ENCODE assay signal across 2 cellular contexts in genomic region chr5:81286059-81286617, GRCh38.
TF ChIP-seq lines count a peak whose summit lies in the region.

No MANE protein-coding gene starts in this region.

TF ChIP-seq in GM23338, 12 proteins besides CTCF, POLR2A, EP300 and RAD21:
- no peak for TF ChIP-seq POLR2AphosphoS5 (IDR thresholded peaks at IDR 0.05; ENCODE audit: low read depth)
- no peak for TF ChIP-seq CREB1 (CRISPR knock-in tag; IDR thresholded peaks at IDR 0.05; ENCODE audit: low read depth)
- TF ChIP-seq STAT1 (IDR thresholded peaks at IDR 0.05; ENCODE audit: unreplicated experiment), result no peak
- TF ChIP-seq, protein P1, sequence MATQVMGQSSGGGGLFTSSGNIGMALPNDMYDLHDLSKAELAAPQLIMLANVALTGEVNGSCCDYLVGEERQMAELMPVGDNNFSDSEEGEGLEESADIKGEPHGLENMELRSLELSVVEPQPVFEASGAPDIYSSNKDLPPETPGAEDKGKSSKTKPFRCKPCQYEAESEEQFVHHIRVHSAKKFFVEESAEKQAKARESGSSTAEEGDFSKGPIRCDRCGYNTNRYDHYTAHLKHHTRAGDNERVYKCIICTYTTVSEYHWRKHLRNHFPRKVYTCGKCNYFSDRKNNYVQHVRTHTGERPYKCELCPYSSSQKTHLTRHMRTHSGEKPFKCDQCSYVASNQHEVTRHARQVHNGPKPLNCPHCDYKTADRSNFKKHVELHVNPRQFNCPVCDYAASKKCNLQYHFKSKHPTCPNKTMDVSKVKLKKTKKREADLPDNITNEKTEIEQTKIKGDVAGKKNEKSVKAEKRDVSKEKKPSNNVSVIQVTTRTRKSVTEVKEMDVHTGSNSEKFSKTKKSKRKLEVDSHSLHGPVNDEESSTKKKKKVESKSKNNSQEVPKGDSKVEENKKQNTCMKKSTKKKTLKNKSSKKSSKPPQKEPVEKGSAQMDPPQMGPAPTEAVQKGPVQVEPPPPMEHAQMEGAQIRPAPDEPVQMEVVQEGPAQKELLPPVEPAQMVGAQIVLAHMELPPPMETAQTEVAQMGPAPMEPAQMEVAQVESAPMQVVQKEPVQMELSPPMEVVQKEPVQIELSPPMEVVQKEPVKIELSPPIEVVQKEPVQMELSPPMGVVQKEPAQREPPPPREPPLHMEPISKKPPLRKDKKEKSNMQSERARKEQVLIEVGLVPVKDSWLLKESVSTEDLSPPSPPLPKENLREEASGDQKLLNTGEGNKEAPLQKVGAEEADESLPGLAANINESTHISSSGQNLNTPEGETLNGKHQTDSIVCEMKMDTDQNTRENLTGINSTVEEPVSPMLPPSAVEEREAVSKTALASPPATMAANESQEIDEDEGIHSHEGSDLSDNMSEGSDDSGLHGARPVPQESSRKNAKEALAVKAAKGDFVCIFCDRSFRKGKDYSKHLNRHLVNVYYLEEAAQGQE (IDR thresholded peaks at IDR 0.05; ENCODE audit: unreplicated experiment), result no peak
- TF ChIP-seq EZH2 (IDR thresholded peaks at IDR 0.05; ENCODE audit: low read depth, unreplicated experiment), result no peak
- no peak for TF ChIP-seq NANOG (IDR thresholded peaks at IDR 0.05; ENCODE audit: borderline replicate concordance)
- no peak for TF ChIP-seq EZH2phosphoT487 (IDR thresholded peaks at IDR 0.05; ENCODE audit: unreplicated experiment)
- TF ChIP-seq JUNB (IDR thresholded peaks at IDR 0.05; ENCODE audit: unreplicated experiment), result no peak
- TF ChIP-seq ZNF114 (CRISPR knock-in tag; IDR thresholded peaks at IDR 0.05), result no peak
- TF ChIP-seq, protein P2, sequence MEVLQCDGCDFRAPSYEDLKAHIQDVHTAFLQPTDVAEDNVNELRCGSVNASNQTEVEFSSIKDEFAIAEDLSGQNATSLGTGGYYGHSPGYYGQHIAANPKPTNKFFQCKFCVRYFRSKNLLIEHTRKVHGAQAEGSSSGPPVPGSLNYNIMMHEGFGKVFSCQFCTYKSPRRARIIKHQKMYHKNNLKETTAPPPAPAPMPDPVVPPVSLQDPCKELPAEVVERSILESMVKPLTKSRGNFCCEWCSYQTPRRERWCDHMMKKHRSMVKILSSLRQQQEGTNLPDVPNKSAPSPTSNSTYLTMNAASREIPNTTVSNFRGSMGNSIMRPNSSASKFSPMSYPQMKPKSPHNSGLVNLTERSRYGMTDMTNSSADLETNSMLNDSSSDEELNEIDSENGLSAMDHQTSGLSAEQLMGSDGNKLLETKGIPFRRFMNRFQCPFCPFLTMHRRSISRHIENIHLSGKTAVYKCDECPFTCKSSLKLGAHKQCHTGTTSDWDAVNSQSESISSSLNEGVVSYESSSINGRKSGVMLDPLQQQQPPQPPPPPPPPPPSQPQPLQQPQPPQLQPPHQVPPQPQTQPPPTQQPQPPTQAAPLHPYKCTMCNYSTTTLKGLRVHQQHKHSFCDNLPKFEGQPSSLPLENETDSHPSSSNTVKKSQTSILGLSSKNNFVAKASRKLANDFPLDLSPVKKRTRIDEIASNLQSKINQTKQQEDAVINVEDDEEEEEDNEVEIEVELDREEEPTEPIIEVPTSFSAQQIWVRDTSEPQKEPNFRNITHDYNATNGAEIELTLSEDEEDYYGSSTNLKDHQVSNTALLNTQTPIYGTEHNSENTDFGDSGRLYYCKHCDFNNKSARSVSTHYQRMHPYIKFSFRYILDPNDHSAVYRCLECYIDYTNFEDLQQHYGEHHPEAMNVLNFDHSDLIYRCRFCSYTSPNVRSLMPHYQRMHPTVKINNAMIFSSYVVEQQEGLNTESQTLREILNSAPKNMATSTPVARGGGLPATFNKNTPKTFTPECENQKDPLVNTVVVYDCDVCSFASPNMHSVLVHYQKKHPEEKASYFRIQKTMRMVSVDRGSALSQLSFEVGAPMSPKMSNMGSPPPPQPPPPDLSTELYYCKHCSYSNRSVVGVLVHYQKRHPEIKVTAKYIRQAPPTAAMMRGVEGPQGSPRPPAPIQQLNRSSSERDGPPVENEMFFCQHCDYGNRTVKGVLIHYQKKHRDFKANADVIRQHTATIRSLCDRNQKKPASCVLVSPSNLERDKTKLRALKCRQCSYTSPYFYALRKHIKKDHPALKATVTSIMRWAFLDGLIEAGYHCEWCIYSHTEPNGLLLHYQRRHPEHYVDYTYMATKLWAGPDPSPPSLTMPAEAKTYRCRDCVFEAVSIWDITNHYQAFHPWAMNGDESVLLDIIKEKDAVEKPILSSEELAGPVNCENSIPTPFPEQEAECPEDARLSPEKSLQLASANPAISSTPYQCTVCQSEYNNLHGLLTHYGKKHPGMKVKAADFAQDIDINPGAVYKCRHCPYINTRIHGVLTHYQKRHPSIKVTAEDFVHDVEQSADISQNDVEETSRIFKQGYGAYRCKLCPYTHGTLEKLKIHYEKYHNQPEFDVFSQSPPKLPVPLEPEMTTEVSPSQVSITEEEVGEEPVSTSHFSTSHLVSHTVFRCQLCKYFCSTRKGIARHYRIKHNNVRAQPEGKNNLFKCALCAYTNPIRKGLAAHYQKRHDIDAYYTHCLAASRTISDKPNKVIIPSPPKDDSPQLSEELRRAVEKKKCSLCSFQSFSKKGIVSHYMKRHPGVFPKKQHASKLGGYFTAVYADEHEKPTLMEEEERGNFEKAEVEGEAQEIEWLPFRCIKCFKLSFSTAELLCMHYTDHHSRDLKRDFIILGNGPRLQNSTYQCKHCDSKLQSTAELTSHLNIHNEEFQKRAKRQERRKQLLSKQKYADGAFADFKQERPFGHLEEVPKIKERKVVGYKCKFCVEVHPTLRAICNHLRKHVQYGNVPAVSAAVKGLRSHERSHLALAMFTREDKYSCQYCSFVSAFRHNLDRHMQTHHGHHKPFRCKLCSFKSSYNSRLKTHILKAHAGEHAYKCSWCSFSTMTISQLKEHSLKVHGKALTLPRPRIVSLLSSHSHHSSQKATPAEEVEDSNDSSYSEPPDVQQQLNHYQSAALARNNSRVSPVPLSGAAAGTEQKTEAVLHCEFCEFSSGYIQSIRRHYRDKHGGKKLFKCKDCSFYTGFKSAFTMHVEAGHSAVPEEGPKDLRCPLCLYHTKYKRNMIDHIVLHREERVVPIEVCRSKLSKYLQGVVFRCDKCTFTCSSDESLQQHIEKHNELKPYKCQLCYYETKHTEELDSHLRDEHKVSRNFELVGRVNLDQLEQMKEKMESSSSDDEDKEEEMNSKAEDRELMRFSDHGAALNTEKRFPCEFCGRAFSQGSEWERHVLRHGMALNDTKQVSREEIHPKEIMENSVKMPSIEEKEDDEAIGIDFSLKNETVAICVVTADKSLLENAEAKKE (CRISPR knock-in tag; IDR thresholded peaks at IDR 0.05), result no peak

TF ChIP-seq in GM12878, 131 proteins besides CTCF, POLR2A, EP300 and RAD21:
- no peak for TF ChIP-seq IRF4 (IDR thresholded peaks at IDR 0.05; ENCODE audit: low read depth, low read length)
- TF ChIP-seq NR2C1 (IDR thresholded peaks at IDR 0.05), result no peak
- no peak for TF ChIP-seq EGR1 (IDR thresholded peaks at IDR 0.05; ENCODE audit: borderline replicate concordance in 1 of 2, low read depth in 2 of 2, low read length in 2 of 2)
- TF ChIP-seq STAT3 (IDR thresholded peaks at IDR 0.05; ENCODE audit: low read depth, low read length), result no peak
- no peak for TF ChIP-seq YBX1 (IDR thresholded peaks at IDR 0.05)
- TF ChIP-seq MYB (IDR thresholded peaks at IDR 0.05; ENCODE audit: borderline replicate concordance, low read depth, low read length), result no peak
- no peak for TF ChIP-seq SP1 (IDR thresholded peaks at IDR 0.05; ENCODE audit: low read depth, low read length)
TF ChIP-seq in GM12878: peak in this region for 0.
